In genomic region chr5:135875567-135875966, GRCh38 we compare ENCODE assay signal across 10 cellular contexts. TPM values are rescaled to one million over a fixed set of nuclear protein-coding genes. Genes with fewer than 3 reads are reported as not detected.
"Had no signal": no experiment of that assay in that cellular context is flagged by ENCODE, and none has a peak within 500 bp of the region (broad histone marks: within the 10 kb centered on the region; RNA-seq: fewer than 3 reads in every experiment).

No MANE protein-coding gene starts in this region.

- H3K4me3 Mint-ChIP-seq: GM23338, H9, HFFc6 had no signal

- DNase-seq: GM23248, GOT3, H9, HCEC 1CT, HFFc6 had no signal

- H3K27ac ChIP-seq: GM23248 had no signal

- H3K4me2 ChIP-seq: GM23338 had no signal

- H2AFZ ChIP-seq: GM23248, GM23338 had no signal

- H3K9me3 Mint-ChIP-seq: GM23338, H9, HFFc6 had no signal

- H3K9me3 ChIP-seq: HAP-1 had no signal

- ATAC-seq: GM23338, HCT116 had no signal

- H3K9ac ChIP-seq: GM23248 had no signal

- H3K36me3 ChIP-seq: HAP-1 had no signal

- H3K27ac Mint-ChIP-seq: GM23338, H9, HFFc6 had no signal

- H3K4me1 ChIP-seq: HAP-1 had no signal

- H3K4me3 ChIP-seq: GM23248, GM23338, HAP-1 had no signal

RNA-seq across cellular contexts. Expression of gene IL9, which starts 20.1 kb away (rescaled TPM):
- total RNA-seq: GM23248, GM23338, H1, H4, H9, HFFc6 had no signal
- polyA plus RNA-seq: GM23248, GM23338, H1 had no signal

RNA-seq across cellular contexts. Expression of gene SLC25A48, which starts 41.1 kb away (rescaled TPM):
- total RNA-seq: GM23248, H4, HFFc6 had no signal
- polyA plus RNA-seq: GM23248 had no signal
